ENCODE assay signal across 8 cellular contexts in genomic region chr4:150242820-150243458, GRCh38.
DNase-seq lines count a peak whose midpoint lies in the region; ATAC-seq and TF ChIP-seq lines count a peak whose summit lies in the region.

No MANE protein-coding gene starts in this region.

- H2AFZ ChIP-seq in fibroblast of lung (ENCODE audit: low read length) (no peak overlapping the region), parathyroid adenoma (no peak overlapping the region)

- H3K27ac ChIP-seq in Panc1 (ENCODE audit: low read length) (peak overlapping the region; percentile 70), fibroblast of lung (ENCODE audit: insufficient read depth, low read length) (no peak overlapping the region), parathyroid adenoma (no peak overlapping the region)

- intact Hi-C loops in Panc1 (cut with micrococcal nuclease; ENCODE audit: unreplicated experiment), result loop anchor here (5.0 kb wide), 1 partner anchor 231 kb away; no protein-coding TSS in a partner anchor

- no peak overlapping the region for H3K9ac ChIP-seq in fibroblast of lung (ENCODE audit: insufficient read depth, low read length)
- no peak overlapping the region for H3K9ac ChIP-seq in parathyroid adenoma

- no peaks in the 10 kb centered on the region for H4K20me1 ChIP-seq in fibroblast of lung (ENCODE audit: control insufficient read depth, extremely low read depth, insufficient read depth, low read length)

- H3K4me1 ChIP-seq in Panc1 (ENCODE audit: control insufficient read depth, insufficient read depth, low read length) (peaks cover 22% of the 10 kb centered on the region), fibroblast of lung (ENCODE audit: control insufficient read depth, extremely low read depth, insufficient read depth, low read length) (peaks cover 7% of the 10 kb centered on the region), parathyroid adenoma (no peaks in the 10 kb centered on the region)

- H3K79me2 ChIP-seq in fibroblast of lung (ENCODE audit: control insufficient read depth, insufficient read depth, low read length) (no peaks in the 10 kb centered on the region), parathyroid adenoma (no peaks in the 10 kb centered on the region)

- TF ChIP-seq CTCF in Panc1 (IDR thresholded peaks at IDR 0.05) (peak; percentile 84), fibroblast of lung (conservative IDR thresholded peaks at IDR 0.05 in 1 of 2, IDR thresholded peaks at IDR 0.05 in 1 of 2; ENCODE audit: low read depth in 1 of 2, low read length in 2 of 2) (peak; percentile 94 to 96), parathyroid adenoma (IDR thresholded peaks at IDR 0.05) (peak; percentile 63)

- H3K36me3 ChIP-seq in H7 (replicated peaks; ENCODE audit: control insufficient read depth, insufficient read depth, low read length), result no peaks in the 10 kb centered on the region
- H3K36me3 ChIP-seq in Panc1 (ENCODE audit: control insufficient read depth, insufficient read depth, low read length), result no peaks in the 10 kb centered on the region; the same call in 1 of the 2 replicates
- H3K36me3 ChIP-seq in fibroblast of lung (ENCODE audit: control insufficient read depth, insufficient read depth, low read length), result no peaks in the 10 kb centered on the region
- H3K36me3 ChIP-seq in parathyroid adenoma (ENCODE audit: control insufficient read depth, insufficient read depth, low read length), result no peaks in the 10 kb centered on the region

- H3K4me2 ChIP-seq in fibroblast of lung (ENCODE audit: extremely low read depth, insufficient read depth, low read length) (no peak overlapping the region), parathyroid adenoma (ENCODE audit: low read length) (no peak overlapping the region)

- H3K4me3 ChIP-seq in H7 (ENCODE audit: insufficient read depth, low read depth, low read length) (no peak overlapping the region), Panc1 (ENCODE audit: low read depth in 2 of 2, low read length in 2 of 2) (no peak overlapping the region), fibroblast of lung (replicated peaks in 1 of 4; ENCODE audit: control extremely low read depth in 1 of 4, insufficient read depth in 1 of 4, low read depth in 3 of 4, low read length in 4 of 4) (no peak overlapping the region), parathyroid adenoma (ENCODE audit: low read depth, low read length) (no peak overlapping the region)

- H3K9me3 ChIP-seq in Panc1 (ENCODE audit: control insufficient read depth, insufficient read depth, low read depth, low read length) (no peaks in the 10 kb centered on the region), fibroblast of lung (ENCODE audit: control insufficient read depth, insufficient read depth, low read depth, low read length) (no peaks in the 10 kb centered on the region), parathyroid adenoma (ENCODE audit: control insufficient read depth, low read length) (no peaks in the 10 kb centered on the region)

- in situ Hi-C loops in Panc1 (cut with HindIII; ENCODE audit: low pct_unique_long_range_greater_than_20kb, low sequenced_read_pairs), result no loop called here

- peak; percentile 60 to 68 for DNase-seq in NCI-H446 (lab: John Stamatoyannopoulos, UW)
- DNase-seq in NCI-H446 treated with DMSO at 0.1 percent for 48 hours (lab: John Stamatoyannopoulos, UW), result no peak
- peak; percentile 69 for DNase-seq in H7
- DNase-seq in Panc1 (ENCODE audit: low read depth, low spot score), result peak; percentile 50
- peak in 1 of 2 donors; percentile 63 for DNase-seq in fibroblast of lung (ENCODE audit: low read depth in 2 of 2)
- no peak for DNase-seq in stimulated activated CD4-positive, alpha-beta T cell treated with anti-CD3 and anti-CD28 coated beads, Interleukin-4, amount 100 ng/mL, for 1 hour

- POLR2A ChIA-PET in Panc1 (lab: Charles Lee), result interaction anchor here (0.6 kb wide), 1 partner anchor 169 kb away, joined by 9 read pairs; no protein-coding TSS in a partner anchor

- ATAC-seq in Panc1 (peak; percentile 70; the same call in 1 of the 2 replicates), HG03571 (IDR thresholded peaks at IDR 0.05; ENCODE audit: unreplicated experiment) (no peak)

- CTCF ChIA-PET in Panc1 (lab: Charles Lee), result interaction anchor here (1.0 kb wide), 1 partner anchor 236 kb away, joined by 3 read pairs; no protein-coding TSS in a partner anchor

- H3K27me3 ChIP-seq in H7 (ENCODE audit: control insufficient read depth, insufficient read depth, low read length) (no peaks in the 10 kb centered on the region), Panc1 (ENCODE audit: control insufficient read depth, insufficient read depth, low read length) (no peaks in the 10 kb centered on the region), fibroblast of lung (ENCODE audit: control insufficient read depth, insufficient read depth, low read length) (no peaks in the 10 kb centered on the region), parathyroid adenoma (ENCODE audit: control insufficient read depth, insufficient read depth, low read length) (no peaks in the 10 kb centered on the region)

- no TSS peak for BruUV-seq in Panc1 (replicated peaks; lab: Mats Ljungman, UMichigan)

Comparison
In these comparisons a context has a peak if more than half of its experiments do, and no peak if none do; other contexts are left out.
1. DNase-seq: peak in NCI-H446 (2 of 2), H7 (single experiment) and Panc1 (single experiment); none in NCI-H446 treated with DMSO at 0.1 percent for 48 hours (single experiment) and stimulated activated CD4-positive, alpha-beta T cell treated with anti-CD3 and anti-CD28 coated beads, Interleukin-4, amount 100 ng/mL, for 1 hour (single experiment).
2. Peak in every context shown above with its lines, with median percentiles within 50 percentile points of each other: CTCF ChIP-seq.